8 cellular contexts compared by ENCODE assay signal in genomic region chr4:186472948-186473347, GRCh38.
DNase-seq lines count a peak whose midpoint lies in the region; ATAC-seq and TF ChIP-seq lines count a peak whose summit lies in the region.

No MANE protein-coding gene starts in this region.

- H4K20me1 ChIP-seq in PC-9 (ENCODE audit: insufficient read depth) = no peaks in the 10 kb centered on the region
- no peaks in the 10 kb centered on the region for H4K20me1 ChIP-seq in smooth muscle cell (ENCODE audit: low read depth)

- H3F3A ChIP-seq in PC-9 (ENCODE audit: insufficient read depth, low read depth) (no peaks in the 10 kb centered on the region), smooth muscle cell (ENCODE audit: low read depth) (no peaks in the 10 kb centered on the region)

- intact Hi-C loops in PC-9 (cut with micrococcal nuclease; ENCODE audit: unreplicated experiment) = loop anchor here (5.0 to 10.0 kb wide), 2 partner anchors 114 to 252 kb away; partner anchors contain the start of gene FAT1

- peak; percentile 62 for TF ChIP-seq CTCF in PC-9 (conservative IDR thresholded peaks at IDR 0.05)
- TF ChIP-seq CTCF in fibroblast of pulmonary artery (IDR thresholded peaks at IDR 0.05; ENCODE audit: low read length, missing control alignments) = peak; percentile 62
- peak; percentile 71 for TF ChIP-seq CTCF in smooth muscle cell (IDR thresholded peaks at IDR 0.05; ENCODE audit: borderline replicate concordance, insufficient read depth, poor library complexity, severe bottlenecking)

- peak; percentile 14 for DNase-seq in NCI-H1694 treated with DMSO at 0.1 percent for 48 hours (lab: John Stamatoyannopoulos, UW)
- no peak for DNase-seq in NCI-H1694 (lab: John Stamatoyannopoulos, UW)
- no peak for DNase-seq in PC-9
- DNase-seq in fibroblast of pulmonary artery (ENCODE audit: low read depth) = peak; percentile 71
- no peak for DNase-seq in smooth muscle cell (lab: John Stamatoyannopoulos, UW; ENCODE audit: unreplicated experiment)

- H3K4me2 ChIP-seq in PC-9 (no peak overlapping the region), smooth muscle cell (no peak overlapping the region)

- H3K27ac ChIP-seq in PC-9 (no peak overlapping the region), smooth muscle cell (ENCODE audit: low read depth) (no peak overlapping the region)

- H2AFZ ChIP-seq in PC-9 (no peak overlapping the region), smooth muscle cell (ENCODE audit: low read depth) (no peak overlapping the region)

- H3K9ac ChIP-seq in smooth muscle cell (ENCODE audit: low read depth) = no peak overlapping the region

- H3K27me3 ChIP-seq in PC-9 (ENCODE audit: insufficient read depth, low read depth) (no peaks in the 10 kb centered on the region), smooth muscle cell (ENCODE audit: low read depth) (no peaks in the 10 kb centered on the region)

- ATAC-seq in GM21367 (IDR thresholded peaks at IDR 0.05; ENCODE audit: unreplicated experiment) (no peak), GM21423 (IDR thresholded peaks at IDR 0.05; ENCODE audit: unreplicated experiment) (no peak), HG03039 (IDR thresholded peaks at IDR 0.05; ENCODE audit: unreplicated experiment) (no peak)

- H3K4me3 ChIP-seq in PC-9 (no peak overlapping the region), fibroblast of pulmonary artery (replicated peaks; ENCODE audit: low read depth, low read length) (no peak overlapping the region), smooth muscle cell (no peak overlapping the region)

- 14% methylated on average over 4 of the region's 4 CpGs for WGBS in smooth muscle cell (ENCODE audit: low lambda C conversion rate)

- H3K4me1 ChIP-seq in PC-9 (replicated peaks; ENCODE audit: insufficient read depth) = no peaks in the 10 kb centered on the region
- H3K4me1 ChIP-seq in smooth muscle cell (ENCODE audit: low read depth) = no peaks in the 10 kb centered on the region

- H3K36me3 ChIP-seq in PC-9 (ENCODE audit: low read depth) = no peaks in the 10 kb centered on the region
- H3K36me3 ChIP-seq in smooth muscle cell (ENCODE audit: low read depth) = no peaks in the 10 kb centered on the region

- H3K9me3 ChIP-seq in PC-9 (ENCODE audit: insufficient read depth, low read depth) = no peaks in the 10 kb centered on the region
- H3K9me3 ChIP-seq in smooth muscle cell (replicated peaks; ENCODE audit: low read depth) = no peaks in the 10 kb centered on the region

- H3K9me2 ChIP-seq in PC-9 (ENCODE audit: insufficient read depth) = no peaks in the 10 kb centered on the region

- CTCF ChIA-PET in PC-9 (lab: Charles Lee) = no interaction called here

- POLR2A ChIA-PET in PC-9 (lab: Charles Lee; ENCODE audit: unreplicated experiment) = no interaction called here

- BruUV-seq in PC-9 (replicated peaks; lab: Mats Ljungman, UMichigan) = no TSS peak

- no peaks in the 10 kb centered on the region for H3K79me2 ChIP-seq in PC-9 (ENCODE audit: low read depth)
- no peaks in the 10 kb centered on the region for H3K79me2 ChIP-seq in smooth muscle cell (ENCODE audit: low read depth)

Comparison
In these comparisons a context has a peak if more than half of its experiments do, and no peak if none do; other contexts are left out.
1. DNase-seq: peak in NCI-H1694 treated with DMSO at 0.1 percent for 48 hours (single experiment) and fibroblast of pulmonary artery (single experiment); none in NCI-H1694 (single experiment), PC-9 (0 of 2) and smooth muscle cell (single experiment).
2. Peak in every context shown above with its lines, with median percentiles within 50 percentile points of each other: CTCF ChIP-seq.